Comparison of ENCODE assay signal across 26 cellular contexts in the genomic region with DNA sequence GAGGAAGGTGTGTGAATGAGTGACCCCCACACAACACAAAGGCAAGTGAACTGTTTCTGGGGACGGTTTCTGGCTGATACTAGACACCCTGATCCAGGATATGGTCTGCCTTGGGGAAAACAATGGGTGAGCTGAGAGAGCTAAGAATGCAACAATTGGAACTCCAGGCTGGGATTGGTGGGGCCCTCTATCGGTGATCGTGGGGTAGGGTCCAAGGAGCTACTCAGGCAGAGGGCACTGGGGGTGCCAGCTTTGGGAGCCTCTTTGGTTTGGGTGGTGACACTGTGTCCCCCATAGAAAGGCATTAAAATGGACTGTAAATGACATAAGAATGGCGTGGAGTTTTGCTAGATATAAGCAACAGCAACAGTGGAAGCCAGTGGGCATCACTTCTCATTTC.
DNase-seq lines count a peak whose midpoint lies in the region; ATAC-seq and TF ChIP-seq lines count a peak whose summit lies in the region.
"Had no signal": no experiment of that assay in that cellular context is flagged by ENCODE, and none has a peak within 500 bp of the region (broad histone marks: within the 10 kb centered on the region; RNA-seq: fewer than 3 reads in every experiment).

No MANE protein-coding gene starts in this region.

- H3K4me3 ChIP-seq in LNCaP clone FGC (ENCODE audit: low read depth, low read length) = no peak overlapping the region
- H3K4me3 ChIP-seq in foreskin fibroblast (ENCODE audit: low read depth in 1 of 2, low read length in 2 of 2) = no peak overlapping the region
- H3K4me3 ChIP-seq: A549; BLaER1 treated with 17β-estradiol and CSF1 and Interleukin-3, amounts not matched to agents 10 nM and 100 nM; dorsolateral prefrontal cortex; prostate gland; upper lobe of right lung had no signal

- DNase-seq in stimulated activated CD4-positive, alpha-beta T cell treated with anti-CD3 and anti-CD28 coated beads, Interleukin-15, amount 100 ng/mL, for 24 hours = peak; percentile 1
- no peak for DNase-seq in stimulated activated CD4-positive, alpha-beta T cell treated with anti-CD3 and anti-CD28 coated beads, Interleukin-1b, Interleukin-23, amount 100 ng/mL, for 48 hours
- DNase-seq in LNCaP clone FGC (ENCODE audit: low read depth) (no peak), foreskin fibroblast (no peak), NCI-H82 treated with DMSO at 0.1 percent for 48 hours (lab: John Stamatoyannopoulos, UW; ENCODE audit: unreplicated experiment) (no peak), NCI-H1105 treated with DMSO at 0.1 percent for 48 hours (lab: John Stamatoyannopoulos, UW) (no peak)
- DNase-seq: activated CD4-positive, alpha-beta T cell treated with anti-CD3 and anti-CD28 coated beads, Interleukin-2, amount 10 ng/mL, durations not matched to agents 7 days and 5 days; activated CD8-positive, alpha-beta memory T cell treated with anti-CD3 and anti-CD28 coated beads, Interleukin-2, amount 50 U/mL, for 48 hours; activated effector memory CD4-positive, alpha-beta T cell treated with Interleukin-2 at 50 U/mL for 16 hours; dorsolateral prefrontal cortex; midbrain; NCI-H1048; NCI-H2081 treated with DMSO at 0.1 percent for 48 hours; NCI-H526 treated with DMSO at 0.1 percent for 48 hours; nephron progenitor cell; PC-3; SIG-M5; small intestine; stimulated activated CD4-positive, alpha-beta T cell treated with anti-CD3 and anti-CD28 coated beads, Interleukin-4, amount 100 ng/mL, for 24 hours; T-helper 1 cell; upper lobe of right lung had no signal

- TF ChIP-seq CTCF in LNCaP clone FGC (IDR thresholded peaks at IDR 0.05; ENCODE audit: control insufficient read depth, extremely low read depth, insufficient read depth) (peak; percentile 13; the same call in 1 of the 2 replicates), foreskin fibroblast (IDR thresholded peaks at IDR 0.05; ENCODE audit: low read depth, low read length) (peak; percentile 6)

- ATAC-seq in HG02678 (IDR thresholded peaks at IDR 0.05; ENCODE audit: unreplicated experiment) = no peak
- ATAC-seq in HG03039 (IDR thresholded peaks at IDR 0.05; ENCODE audit: unreplicated experiment) = no peak
- ATAC-seq: PC-3, upper lobe of right lung had no signal
